ENCODE assay signal across 1 cellular context in genomic region chr6:128500017-128500416, GRCh38.
TF ChIP-seq lines count a peak whose summit lies in the region.

No MANE protein-coding gene starts in this region.

TF ChIP-seq in GM23338, 12 proteins besides CTCF, POLR2A, EP300 and RAD21 (continued from another document):
- TF ChIP-seq ZNF462 (CRISPR knock-in tag; IDR thresholded peaks at IDR 0.05) (no peak), POLR2AphosphoS5 (IDR thresholded peaks at IDR 0.05; ENCODE audit: low read depth) (no peak), CREB1 (CRISPR knock-in tag; IDR thresholded peaks at IDR 0.05; ENCODE audit: low read depth) (no peak), ZNF114 (CRISPR knock-in tag; IDR thresholded peaks at IDR 0.05) (no peak)
TF ChIP-seq in GM23338: peak in this region for 0.
